Comparison of ENCODE assay signal across 14 cellular contexts in genomic region chr5:131541766-131542165, GRCh38.
DNase-seq lines count a peak whose midpoint lies in the region; ATAC-seq, FAIRE-seq and TF ChIP-seq lines count a peak whose summit lies in the region.
"Had no signal": no experiment of that assay in that cellular context is flagged by ENCODE, and none has a peak within 500 bp of the region (broad histone marks: within the 10 kb centered on the region; RNA-seq: fewer than 3 reads in every experiment).

No MANE protein-coding gene starts in this region.

- peak overlapping the region; percentile 47 for H3K27ac ChIP-seq in astrocyte (ENCODE audit: low read depth, low read length)
- no peak overlapping the region for H3K27ac ChIP-seq in SJCRH30
- H3K27ac ChIP-seq: left lung, pancreas, upper lobe of left lung had no signal

- no peaks in the 10 kb centered on the region for H3K36me3 ChIP-seq in astrocyte (ENCODE audit: insufficient read depth, low read length)
- peaks cover 12% of the 10 kb centered on the region for H3K36me3 ChIP-seq in SJCRH30
- H3K36me3 ChIP-seq: pancreas, upper lobe of left lung had no signal

- no peaks in the 10 kb centered on the region for H3K79me2 ChIP-seq in astrocyte (ENCODE audit: insufficient read depth, low read length)

- H3K27ac Mint-ChIP-seq in activated CD4-positive, alpha-beta memory T cell treated with anti-CD3 and anti-CD28 coated beads for 36 hours = peak overlapping the region; percentile 82
- no peak overlapping the region for H3K27ac Mint-ChIP-seq in activated CD4-positive, alpha-beta memory T cell treated with anti-CD3 and anti-CD28 coated beads, Interleukin-2, amount 10 ng/mL, durations not matched to agents 7 days and 5 days
- H3K27ac Mint-ChIP-seq in astrocyte (ENCODE audit: unreplicated experiment) = no peak overlapping the region
- peak overlapping the region in 8 of 10 donors; percentile 1 to 89 (median 76) for H3K27ac Mint-ChIP-seq in naive thymus-derived CD8-positive, alpha-beta T cell
- H3K27ac Mint-ChIP-seq: WTC11 had no signal

- no peak for FAIRE-seq in astrocyte (lab: Jason Lieb, UNC)
- FAIRE-seq: pancreas, small intestine had no signal

- H3K9ac ChIP-seq in astrocyte (ENCODE audit: low read length) = no peak overlapping the region

- DNase-seq in activated CD4-positive, alpha-beta memory T cell treated with anti-CD3 and anti-CD28 coated beads for 36 hours = no peak
- no peak for DNase-seq in activated CD4-positive, alpha-beta memory T cell treated with anti-CD3 and anti-CD28 coated beads, Interleukin-2, amount 10 ng/mL, durations not matched to agents 7 days and 5 days
- DNase-seq in astrocyte (ENCODE audit: low read depth) = no peak
- no peak for DNase-seq in naive thymus-derived CD8-positive, alpha-beta T cell
- DNase-seq in NCI-H2107 treated with DMSO at 0.1 percent for 48 hours (lab: John Stamatoyannopoulos, UW; ENCODE audit: unreplicated experiment) = no peak
- no peak for DNase-seq in SJCRH30
- DNase-seq: left lung, NCI-H1092, pancreas, small intestine, upper lobe of left lung had no signal

- peaks cover 12% of the 10 kb centered on the region for H3K36me3 Mint-ChIP-seq in activated CD4-positive, alpha-beta memory T cell treated with anti-CD3 and anti-CD28 coated beads for 36 hours
- H3K36me3 Mint-ChIP-seq in activated CD4-positive, alpha-beta memory T cell treated with anti-CD3 and anti-CD28 coated beads, Interleukin-2, amount 10 ng/mL, durations not matched to agents 7 days and 5 days (ENCODE audit: low read depth) = peaks cover 63% of the 10 kb centered on the region
- peaks cover 2% of the 10 kb centered on the region for H3K36me3 Mint-ChIP-seq in astrocyte (ENCODE audit: low read depth, unreplicated experiment)
- peaks cover 0 to 58% (median 24%) of the 10 kb centered on the region in 3 donors for H3K36me3 Mint-ChIP-seq in naive thymus-derived CD8-positive, alpha-beta T cell
- H3K36me3 Mint-ChIP-seq: WTC11 had no signal

- H3K9me3 ChIP-seq in astrocyte (ENCODE audit: insufficient read depth, low read depth, low read length) = no peaks in the 10 kb centered on the region
- no peaks in the 10 kb centered on the region for H3K9me3 ChIP-seq in SJCRH30 (replicated peaks)
- H3K9me3 ChIP-seq: left lung, pancreas, upper lobe of left lung had no signal

- H3K9me3 Mint-ChIP-seq in activated CD4-positive, alpha-beta memory T cell treated with anti-CD3 and anti-CD28 coated beads for 36 hours = no peaks in the 10 kb centered on the region
- H3K9me3 Mint-ChIP-seq in activated CD4-positive, alpha-beta memory T cell treated with anti-CD3 and anti-CD28 coated beads, Interleukin-2, amount 10 ng/mL, durations not matched to agents 7 days and 5 days = no peaks in the 10 kb centered on the region
- no peaks in the 10 kb centered on the region for H3K9me3 Mint-ChIP-seq in astrocyte (ENCODE audit: unreplicated experiment)
- H3K9me3 Mint-ChIP-seq in naive thymus-derived CD8-positive, alpha-beta T cell = peaks cover 0 to 2% (median 0%) of the 10 kb centered on the region in 9 donors
- H3K9me3 Mint-ChIP-seq: WTC11 had no signal

- ATAC-seq in HG02610 (IDR thresholded peaks at IDR 0.05; ENCODE audit: unreplicated experiment) (peak; percentile 54), GM21515 (IDR thresholded peaks at IDR 0.05; ENCODE audit: unreplicated experiment) (no peak)
- no peak for ATAC-seq in naive thymus-derived CD8-positive, alpha-beta T cell
- ATAC-seq: left lung, pancreas, WTC11 had no signal

- H3K4me3 ChIP-seq in astrocyte (ENCODE audit: insufficient read depth, low read depth, low read length) (no peak overlapping the region), SJCRH30 (no peak overlapping the region)
- H3K4me3 ChIP-seq: left lung, pancreas, upper lobe of left lung had no signal

- H3K27me3 Mint-ChIP-seq in activated CD4-positive, alpha-beta memory T cell treated with anti-CD3 and anti-CD28 coated beads for 36 hours = no peaks in the 10 kb centered on the region
- H3K27me3 Mint-ChIP-seq in activated CD4-positive, alpha-beta memory T cell treated with anti-CD3 and anti-CD28 coated beads, Interleukin-2, amount 10 ng/mL, durations not matched to agents 7 days and 5 days = no peaks in the 10 kb centered on the region
- no peaks in the 10 kb centered on the region for H3K27me3 Mint-ChIP-seq in astrocyte (ENCODE audit: low read depth, unreplicated experiment)
- no peaks in the 10 kb centered on the region for H3K27me3 Mint-ChIP-seq in naive thymus-derived CD8-positive, alpha-beta T cell

- peaks cover 80% of the 10 kb centered on the region for H3K4me1 Mint-ChIP-seq in activated CD4-positive, alpha-beta memory T cell treated with anti-CD3 and anti-CD28 coated beads for 36 hours (ENCODE audit: low read depth)
- peaks cover 68% of the 10 kb centered on the region for H3K4me1 Mint-ChIP-seq in activated CD4-positive, alpha-beta memory T cell treated with anti-CD3 and anti-CD28 coated beads, Interleukin-2, amount 10 ng/mL, durations not matched to agents 7 days and 5 days
- H3K4me1 Mint-ChIP-seq in astrocyte (ENCODE audit: low read depth, unreplicated experiment) = peaks cover 12% of the 10 kb centered on the region
- peaks cover 41 to 81% (median 79%) of the 10 kb centered on the region in 4 donors for H3K4me1 Mint-ChIP-seq in naive thymus-derived CD8-positive, alpha-beta T cell
- H3K4me1 Mint-ChIP-seq: WTC11 had no signal

- CTCF ChIA-PET in activated CD4-positive, alpha-beta memory T cell treated with anti-CD3 and anti-CD28 coated beads for 36 hours (lab: Charles Lee) = interaction anchor here (1.4 kb wide), 1 partner anchor 8 kb away, joined by 4 read pairs; no protein-coding TSS in a partner anchor
- CTCF ChIA-PET in activated CD4-positive, alpha-beta memory T cell treated with anti-CD3 and anti-CD28 coated beads, Interleukin-2, amount 10 ng/mL, durations not matched to agents 7 days and 5 days (lab: Charles Lee) = interaction anchor here (2.4 kb wide), 1 partner anchor 9 kb away, joined by 9 read pairs; no protein-coding TSS in a partner anchor

- no peak overlapping the region for H2AFZ ChIP-seq in astrocyte (ENCODE audit: low read depth, low read length)

- peaks cover 14% of the 10 kb centered on the region for H3K4me1 ChIP-seq in astrocyte (ENCODE audit: insufficient read depth, low read length)
- H3K4me1 ChIP-seq in SJCRH30 = peaks cover 2% of the 10 kb centered on the region
- H3K4me1 ChIP-seq: pancreas had no signal

- no peaks in the 10 kb centered on the region for H4K20me1 ChIP-seq in astrocyte (ENCODE audit: insufficient read depth, low read length)

- TF ChIP-seq CTCF in astrocyte (IDR thresholded peaks at IDR 0.05; ENCODE audit: insufficient read depth, low read depth, low read length) = no peak

- no peak overlapping the region for H3K4me3 Mint-ChIP-seq in activated CD4-positive, alpha-beta memory T cell treated with anti-CD3 and anti-CD28 coated beads for 36 hours
- no peak overlapping the region for H3K4me3 Mint-ChIP-seq in activated CD4-positive, alpha-beta memory T cell treated with anti-CD3 and anti-CD28 coated beads, Interleukin-2, amount 10 ng/mL, durations not matched to agents 7 days and 5 days
- H3K4me3 Mint-ChIP-seq in astrocyte (ENCODE audit: unreplicated experiment) = no peak overlapping the region
- peak overlapping the region in 4 of 10 donors; percentile 27 to 43 (median 30) for H3K4me3 Mint-ChIP-seq in naive thymus-derived CD8-positive, alpha-beta T cell
- H3K4me3 Mint-ChIP-seq: WTC11 had no signal

- H3K4me2 ChIP-seq in astrocyte (ENCODE audit: low read length) = no peak overlapping the region

- no peaks in the 10 kb centered on the region for H3K27me3 ChIP-seq in astrocyte (ENCODE audit: insufficient read depth, low read length)
- no peaks in the 10 kb centered on the region for H3K27me3 ChIP-seq in SJCRH30
- H3K27me3 ChIP-seq: left lung, pancreas, upper lobe of left lung had no signal

- POLR2A ChIA-PET in activated CD4-positive, alpha-beta memory T cell treated with anti-CD3 and anti-CD28 coated beads for 36 hours (lab: Charles Lee) = interaction anchor here (2.2 kb wide), 1 partner anchor 9 kb away, joined by 11 read pairs; no protein-coding TSS in a partner anchor
- POLR2A ChIA-PET in activated CD4-positive, alpha-beta memory T cell treated with anti-CD3 and anti-CD28 coated beads, Interleukin-2, amount 10 ng/mL, durations not matched to agents 7 days and 5 days (lab: Charles Lee) = interaction anchor here (1.5 kb wide), 1 partner anchor 10 kb away, joined by 8 read pairs; no protein-coding TSS in a partner anchor
- POLR2A ChIA-PET in naive thymus-derived CD8-positive, alpha-beta T cell (lab: Charles Lee) = interaction anchor here (1.5 kb wide), 1 partner anchor 9 kb away, joined by 5 read pairs; no protein-coding TSS in a partner anchor

- intact Hi-C loops in activated CD4-positive, alpha-beta memory T cell treated with anti-CD3 and anti-CD28 coated beads for 36 hours (cut with micrococcal nuclease) = loop anchor here (1.0 to 10.0 kb wide), 3 partner anchors 9 to 953 kb away; partner anchors contain the start of genes FNIP1 and IRF1

Comparison
In these comparisons a context has a peak if more than half of its experiments do, and no peak if none do; other contexts are left out.
1. H3K27ac Mint-ChIP-seq: peak in activated CD4-positive, alpha-beta memory T cell treated with anti-CD3 and anti-CD28 coated beads for 36 hours (single experiment) and naive thymus-derived CD8-positive, alpha-beta T cell (8 of 10); none in activated CD4-positive, alpha-beta memory T cell treated with anti-CD3 and anti-CD28 coated beads, Interleukin-2, amount 10 ng/mL, durations not matched to agents 7 days and 5 days (single experiment) and astrocyte (single experiment).